13 cellular contexts compared by ENCODE assay signal in the genomic region with DNA sequence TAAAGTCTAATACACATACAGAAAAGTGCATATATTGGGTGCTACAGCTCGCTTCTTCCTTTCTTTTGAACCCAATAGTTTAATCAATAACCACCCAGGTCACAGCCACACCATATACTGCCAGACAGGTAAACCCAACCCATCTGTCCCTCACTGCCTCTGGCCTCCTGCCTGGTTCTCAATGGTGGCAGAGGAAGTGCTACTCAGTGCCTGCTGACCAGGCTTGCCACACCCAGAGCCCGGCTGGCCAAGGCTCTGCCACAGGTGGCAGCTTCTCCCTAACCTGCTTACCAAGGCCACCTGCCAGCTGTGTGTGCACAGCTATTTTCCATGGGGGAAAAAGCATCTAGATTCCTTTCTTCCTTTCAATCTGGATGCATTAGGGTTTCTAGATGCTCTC. TPM values are rescaled to one million over a fixed set of nuclear protein-coding genes. Genes with fewer than 3 reads are reported as not detected.
A peak's percentile ranks its signal among the peaks of the same experiment; 100 is the strongest.
DNase-seq lines count a peak whose midpoint lies in the region; ATAC-seq and TF ChIP-seq lines count a peak whose summit lies in the region.
"Had no signal": no experiment of that assay in that cellular context is flagged by ENCODE, and none has a peak within 500 bp of the region (broad histone marks: within the 10 kb centered on the region; RNA-seq: fewer than 3 reads in every experiment).

No MANE protein-coding gene starts in this region.

- H3K27me3 ChIP-seq in breast epithelium (no peaks in the 10 kb centered on the region), mammary epithelial cell (ENCODE audit: insufficient read depth, low read length) (no peaks in the 10 kb centered on the region), left ventricle myocardium inferior (ENCODE audit: low read depth) (no peaks in the 10 kb centered on the region), ovary (no peaks in the 10 kb centered on the region), vagina (no peaks in the 10 kb centered on the region)

- H3K9ac ChIP-seq in mammary epithelial cell (ENCODE audit: insufficient read depth, low read length), result no peak overlapping the region

- TF ChIP-seq POLR2A in breast epithelium (IDR thresholded peaks at IDR 0.05), result no peak
- TF ChIP-seq POLR2A in ovary (IDR thresholded peaks at IDR 0.05), result no peak
- no peak for TF ChIP-seq POLR2A in vagina (IDR thresholded peaks at IDR 0.05)

- H4K20me1 ChIP-seq in mammary epithelial cell (ENCODE audit: insufficient read depth, low read length), result no peaks in the 10 kb centered on the region

- DNase-seq in breast epithelium (ENCODE audit: low spot score in 2 of 2) (peak; percentile 47 to 68), mammary epithelial cell (no peak), left ventricle myocardium inferior (peak; percentile 62), ovary (peak in 1 of 5 donors; percentile 30), vagina (ENCODE audit: extremely low spot score in 2 of 2) (peak in 1 of 2 donors; percentile 87), HEK293T (ENCODE audit: extremely low spot score) (no peak), CD1c-positive myeloid dendritic cell (ENCODE audit: extremely low spot score) (no peak)
- DNase-seq: DMS79 treated with DMSO at 0.1 percent for 48 hours; effector CD4-positive, alpha-beta T cell; Kasumi-1; SW 1271 had no signal

- no peak overlapping the region for H2AFZ ChIP-seq in mammary epithelial cell (ENCODE audit: low read depth, low read length)

- H3K9me3 ChIP-seq in breast epithelium, result no peaks in the 10 kb centered on the region
- H3K9me3 ChIP-seq in mammary epithelial cell (replicated peaks; ENCODE audit: insufficient read depth, low read length), result no peaks in the 10 kb centered on the region
- H3K9me3 ChIP-seq in left ventricle myocardium inferior (replicated peaks), result no peaks in the 10 kb centered on the region
- no peaks in the 10 kb centered on the region for H3K9me3 ChIP-seq in ovary
- no peaks in the 10 kb centered on the region for H3K9me3 ChIP-seq in vagina

- BruUV-seq in mammary epithelial cell (replicated peaks; lab: Mats Ljungman, UMichigan), result no TSS peak

- peak overlapping the region; percentile 39 to 85 (median 62) for H3K4me3 ChIP-seq in breast epithelium
- H3K4me3 ChIP-seq in mammary epithelial cell (replicated peaks in 1 of 3; ENCODE audit: insufficient read depth in 1 of 3, low read depth in 2 of 3, low read length in 3 of 3), result no peak overlapping the region
- H3K4me3 ChIP-seq in left ventricle myocardium inferior, result peak overlapping the region; percentile 90
- H3K4me3 ChIP-seq in ovary, result peak overlapping the region; percentile 12
- H3K4me3 ChIP-seq in vagina, result peak overlapping the region; percentile 58 to 84
- H3K4me3 ChIP-seq: GM12878 had no signal

- 26% methylated on average over 2 of the region's 2 CpGs for WGBS in mammary epithelial cell (ENCODE audit: low coverage, missing lambda C conversion rate)
- WGBS in ovary, 3 donors, result 53 to 72% (median 58%) methylated on average over 2 of the region's 2 CpGs

- H3K27ac ChIP-seq in breast epithelium, result peak overlapping the region; percentile 52 to 67
- no peak overlapping the region for H3K27ac ChIP-seq in mammary epithelial cell (ENCODE audit: insufficient read depth, low read depth, low read length)
- H3K27ac ChIP-seq in left ventricle myocardium inferior (replicated peaks), result peak overlapping the region; percentile 99
- H3K27ac ChIP-seq in ovary, result no peak overlapping the region
- peak overlapping the region; percentile 90 for H3K27ac ChIP-seq in vagina

- peaks cover 0 to 3% of the 10 kb centered on the region in 2 donors for H3K4me1 ChIP-seq in breast epithelium
- H3K4me1 ChIP-seq in mammary epithelial cell (ENCODE audit: insufficient read depth, low read length), result peaks cover 30% of the 10 kb centered on the region
- H3K4me1 ChIP-seq in left ventricle myocardium inferior, result peaks cover 72% of the 10 kb centered on the region
- H3K4me1 ChIP-seq in ovary (ENCODE audit: insufficient read depth), result peaks cover 4% of the 10 kb centered on the region
- peaks cover 20% of the 10 kb centered on the region for H3K4me1 ChIP-seq in vagina

- dilution Hi-C loops in mammary epithelial cell (cut with HindIII; ENCODE audit: low sequenced_read_pairs), result no loop called here

- in situ Hi-C loops in mammary epithelial cell (cut with MboI; ENCODE audit: low sequenced_read_pairs in 2 of 2), result loop anchor here (5.0 to 25.0 kb wide), 3 partner anchors 143 to 723 kb away; partner anchors contain the start of genes TTC19 (in 1 of the 2) and ZSWIM7 (in 1 of the 2)

- no peaks in the 10 kb centered on the region for H3K36me3 ChIP-seq in breast epithelium
- H3K36me3 ChIP-seq in mammary epithelial cell (ENCODE audit: insufficient read depth, low read length), result no peaks in the 10 kb centered on the region
- H3K36me3 ChIP-seq in left ventricle myocardium inferior, result peaks cover 6% of the 10 kb centered on the region
- H3K36me3 ChIP-seq in ovary, result no peaks in the 10 kb centered on the region
- H3K36me3 ChIP-seq in vagina, result no peaks in the 10 kb centered on the region

- no peak overlapping the region for H3K4me2 ChIP-seq in mammary epithelial cell (ENCODE audit: insufficient read depth, low read depth, low read length)

- no peak for ATAC-seq in GM21825 (IDR thresholded peaks at IDR 0.05; ENCODE audit: unreplicated experiment)
- ATAC-seq: GM12878 had no signal

- no peak for TF ChIP-seq EP300 in ovary (IDR thresholded peaks at IDR 0.05)

- POLR2A ChIA-PET in HEK293T (lab: Yijun Ruan, JAX), result no interaction called here

- TF ChIP-seq CTCF in breast epithelium (IDR thresholded peaks at IDR 0.05), result no peak
- TF ChIP-seq CTCF in mammary epithelial cell (conservative IDR thresholded peaks at IDR 0.05 in 1 of 2, IDR thresholded peaks at IDR 0.05 in 1 of 2; ENCODE audit: extremely low read depth in 1 of 2, insufficient read depth in 1 of 2, low read depth in 1 of 2, low read length in 2 of 2), result peak in 1 of 2 donors; percentile 3
- TF ChIP-seq CTCF in left ventricle myocardium inferior (IDR thresholded peaks at IDR 0.05; ENCODE audit: borderline replicate concordance), result no peak
- no peak for TF ChIP-seq CTCF in ovary (IDR thresholded peaks at IDR 0.05)
- no peak for TF ChIP-seq CTCF in vagina (IDR thresholded peaks at IDR 0.05)

- intact Hi-C loops in breast epithelium (cut with DNase I; ENCODE audit: low total_unique reads), result loop anchor here (5.0 kb wide), 1 partner anchor 238 kb away; no protein-coding TSS in a partner anchor
- intact Hi-C loops in mammary epithelial cell (cut with micrococcal nuclease), result no loop called here
- intact Hi-C loops in left ventricle myocardium inferior (cut with micrococcal nuclease), result no loop called here
- intact Hi-C loops in ovary (cut with DNase I), result loop anchor here in 2 of 4 donors (5.0 kb wide), 3 partner anchors 143 to 238 kb away; no protein-coding TSS in a partner anchor
- intact Hi-C loops in vagina (cut with DNase I), result loop anchor here (5.0 to 10.0 kb wide), 2 partner anchors 140 to 193 kb away; no protein-coding TSS in a partner anchor

- CTCF ChIA-PET in mammary epithelial cell (lab: Charles Lee; ENCODE audit: low non-redundant PET) (interaction anchor here (0.6 kb wide), 1 partner anchor 128 kb away, joined by 3 read pairs; no protein-coding TSS in a partner anchor), HEK293T (lab: Yijun Ruan, JAX) (no interaction called here)

- no peaks in the 10 kb centered on the region for H3K79me2 ChIP-seq in mammary epithelial cell (ENCODE audit: insufficient read depth, low read length)

TF ChIP-seq in HEK293T, 16 proteins besides CTCF, POLR2A, EP300 and RAD21:
- no peak for TF ChIP-seq TARDBP (IDR thresholded peaks at IDR 0.05)
- TF ChIP-seq NFRKB (IDR thresholded peaks at IDR 0.05), result no peak
- TF ChIP-seq ZNF384 (IDR thresholded peaks at IDR 0.05), result no peak
- no peak for TF ChIP-seq L3MBTL2 (conservative IDR thresholded peaks at IDR 0.05)
- no peak for TF ChIP-seq SUZ12 (IDR thresholded peaks at IDR 0.05)
- TF ChIP-seq SP1 (IDR thresholded peaks at IDR 0.05), result no peak
- TF ChIP-seq FOXA1 (IDR thresholded peaks at IDR 0.05), result no peak
- TF ChIP-seq FOXK2 (IDR thresholded peaks at IDR 0.05), result no peak
- no peak for TF ChIP-seq ARNT (IDR thresholded peaks at IDR 0.05)
- no peak for TF ChIP-seq FOXM1 (IDR thresholded peaks at IDR 0.05; ENCODE audit: borderline replicate concordance)
- no peak for TF ChIP-seq BHLHE40 (IDR thresholded peaks at IDR 0.05; ENCODE audit: borderline replicate concordance)
- no peak for TF ChIP-seq HDGF (IDR thresholded peaks at IDR 0.05; ENCODE audit: borderline replicate concordance)
- TF ChIP-seq PKNOX1 (IDR thresholded peaks at IDR 0.05), result no peak
- no peak for TF ChIP-seq LEF1 (IDR thresholded peaks at IDR 0.05; ENCODE audit: borderline replicate concordance)

RNA-seq across cellular contexts. Expression of gene PMP22, which starts 0.6 kb away (rescaled TPM):
- total RNA-seq in breast epithelium (100 to 1,000 TPM; 114 to 478 (median 152) TPM), mammary epithelial cell (10 to 100 TPM in 1 of 2 donors, 1 to 10 TPM in 1; 7.4 to 61.5 TPM), left ventricle myocardium inferior (135 TPM), ovary (100 to 1,000 TPM in 4 of 7 donors, 10 to 100 TPM in 3; 48.3 to 124 (median 108) TPM), vagina (246 TPM)
- polyA plus RNA-seq in mammary epithelial cell (23.4 TPM), ovary (100 to 1,000 TPM; 130 to 251 TPM)
- 61.1 TPM for polyA minus RNA-seq in mammary epithelial cell
- polyA plus RNA-seq: GM12878 had no signal

Comparison
In these comparisons a context has a peak if more than half of its experiments do, and no peak if none do; other contexts are left out.
1. DNase-seq: peak in breast epithelium (2 of 2) and left ventricle myocardium inferior (single experiment); none in mammary epithelial cell (single experiment), HEK293T (single experiment) and CD1c-positive myeloid dendritic cell (single experiment).
2. H3K27ac ChIP-seq: peak in breast epithelium (2 of 2), left ventricle myocardium inferior (single experiment) and vagina (single experiment); none in mammary epithelial cell (single experiment) and ovary (0 of 2).
3. H3K4me3 ChIP-seq: peak in breast epithelium (3 of 3), left ventricle myocardium inferior (single experiment), ovary (single experiment) and vagina (2 of 2); none in mammary epithelial cell (0 of 3).
4. intact Hi-C loops: an anchor here in breast epithelium (5.0 kb wide) and vagina (5.0 to 10.0 kb wide); none called in mammary epithelial cell and left ventricle myocardium inferior.